Comparison of ENCODE assay signal across 9 cellular contexts in the genomic region with DNA sequence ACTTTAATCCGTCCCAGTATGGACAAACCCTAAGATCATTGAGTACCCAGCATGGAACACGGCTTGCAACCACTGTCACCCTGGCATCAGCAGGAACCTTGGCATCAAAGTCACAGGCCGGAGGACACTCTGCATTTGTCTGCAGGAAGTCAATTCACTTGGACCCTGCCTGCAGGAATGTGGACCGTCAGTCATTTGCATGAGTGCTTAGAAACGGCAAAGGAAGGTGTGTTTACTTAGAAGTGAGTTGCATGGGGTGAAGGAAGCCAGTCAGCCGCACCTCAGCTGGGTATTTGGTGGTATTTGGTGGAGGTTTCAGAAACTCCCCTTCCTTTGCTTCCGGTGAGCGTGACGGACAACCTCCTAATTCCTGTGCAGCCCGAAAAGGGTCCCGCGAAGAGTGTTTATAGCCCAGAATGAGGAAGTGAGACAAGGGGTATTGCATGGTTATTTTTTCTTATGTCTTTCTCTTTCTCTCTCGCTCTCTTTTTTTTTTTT. TPM values are rescaled to one million over a fixed set of nuclear protein-coding genes. Genes with fewer than 3 reads are reported as not detected.
DNase-seq lines count a peak whose midpoint lies in the region; ATAC-seq and TF ChIP-seq lines count a peak whose summit lies in the region.
"Had no signal": no experiment of that assay in that cellular context is flagged by ENCODE, and none has a peak within 500 bp of the region (broad histone marks: within the 10 kb centered on the region; RNA-seq: fewer than 3 reads in every experiment).

No MANE protein-coding gene starts in this region.

- no peaks in the 10 kb centered on the region for H3K4me1 ChIP-seq in endodermal cell (ENCODE audit: control insufficient read depth, insufficient read depth, low read length)
- no peaks in the 10 kb centered on the region for H3K4me1 ChIP-seq in BE2C

- DNase-seq in stimulated activated CD4-positive, alpha-beta T cell treated with anti-CD3 and anti-CD28 coated beads, Interleukin-12 subunit alpha, Interleukin-12 subunit beta, amount 100 ng/mL, for 48 hours (ENCODE audit: low read depth in 2 of 3, low spot score in 1 of 3): peak in 2 of 3 donors; percentile 43 to 44
- no peak for DNase-seq in stimulated activated CD4-positive, alpha-beta T cell treated with anti-CD3 and anti-CD28 coated beads, Interleukin-12 subunit alpha, Interleukin-12 subunit beta, amount 100 ng/mL, for 4 hours
- peak; percentile 61 for DNase-seq in T-helper 2 cell treated with Interferon-gamma antibody and Interleukin-4, amounts not matched to agents 5 μg/mL and 100 μg/mL, for 36 hours (ENCODE audit: low spot score)
- DNase-seq in endodermal cell (peak; percentile 75), NCI-H2171 treated with DMSO at 0.1 percent for 48 hours (lab: John Stamatoyannopoulos, UW) (no peak), mesothelial cell of epicardium (ENCODE audit: low spot score in 2 of 2, unreplicated experiment in 2 of 2) (no peak), BE2C (no peak)

- no peaks in the 10 kb centered on the region for H3K9me3 ChIP-seq in endodermal cell (ENCODE audit: control insufficient read depth, low read length)
- H3K9me3 ChIP-seq in BE2C: no peaks in the 10 kb centered on the region

- no peak for TF ChIP-seq CTCF in endodermal cell (conservative IDR thresholded peaks at IDR 0.05)
- TF ChIP-seq CTCF in mesothelial cell of epicardium (IDR thresholded peaks at IDR 0.05; ENCODE audit: unreplicated experiment): no peak
- no peak for TF ChIP-seq CTCF in BE2C (IDR thresholded peaks at IDR 0.05; ENCODE audit: low read depth, low read length)

- peak overlapping the region; percentile 92 for H3K27ac Mint-ChIP-seq in T-helper 2 cell treated with Interferon-gamma antibody and Interleukin-4, amounts not matched to agents 5 μg/mL and 100 μg/mL, for 36 hours
- H3K27ac Mint-ChIP-seq in endodermal cell (peak overlapping the region; percentile 87), mesothelial cell of epicardium (no peak overlapping the region)

- H3K36me3 Mint-ChIP-seq in T-helper 2 cell treated with Interferon-gamma antibody and Interleukin-4, amounts not matched to agents 5 μg/mL and 100 μg/mL, for 36 hours (ENCODE audit: low read depth): peaks cover 49% of the 10 kb centered on the region
- H3K36me3 Mint-ChIP-seq in endodermal cell (ENCODE audit: low read depth): no peaks in the 10 kb centered on the region
- no peaks in the 10 kb centered on the region for H3K36me3 Mint-ChIP-seq in mesothelial cell of epicardium

- H3K9me3 Mint-ChIP-seq in T-helper 2 cell treated with Interferon-gamma antibody and Interleukin-4, amounts not matched to agents 5 μg/mL and 100 μg/mL, for 36 hours: peaks cover 15% of the 10 kb centered on the region
- H3K9me3 Mint-ChIP-seq in endodermal cell: peaks cover 2% of the 10 kb centered on the region
- H3K9me3 Mint-ChIP-seq in mesothelial cell of epicardium: peaks cover 24% of the 10 kb centered on the region

- H3K4me3 ChIP-seq in endodermal cell (ENCODE audit: low read length) (no peak overlapping the region), BE2C (ENCODE audit: low read depth, low read length) (no peak overlapping the region)

- no peaks in the 10 kb centered on the region for H3K27me3 ChIP-seq in endodermal cell (ENCODE audit: control insufficient read depth, insufficient read depth, low read length, poor library complexity, severe bottlenecking)
- H3K27me3 ChIP-seq in BE2C: no peaks in the 10 kb centered on the region

- no peak overlapping the region for H3K27ac ChIP-seq in endodermal cell (ENCODE audit: low read depth, low read length)

- peak overlapping the region; percentile 82 for H3K4me3 Mint-ChIP-seq in T-helper 2 cell treated with Interferon-gamma antibody and Interleukin-4, amounts not matched to agents 5 μg/mL and 100 μg/mL, for 36 hours
- peak overlapping the region; percentile 14 for H3K4me3 Mint-ChIP-seq in endodermal cell
- no peak overlapping the region for H3K4me3 Mint-ChIP-seq in mesothelial cell of epicardium

- no peaks in the 10 kb centered on the region for H3K27me3 Mint-ChIP-seq in T-helper 2 cell treated with Interferon-gamma antibody and Interleukin-4, amounts not matched to agents 5 μg/mL and 100 μg/mL, for 36 hours (ENCODE audit: low read depth)
- H3K27me3 Mint-ChIP-seq in endodermal cell (ENCODE audit: insufficient read depth): no peaks in the 10 kb centered on the region
- H3K27me3 Mint-ChIP-seq in mesothelial cell of epicardium (ENCODE audit: low read depth): peaks cover 1% of the 10 kb centered on the region

- H3K9ac ChIP-seq in endodermal cell (ENCODE audit: extremely low read depth, low read length, poor library complexity, severe bottlenecking): no peak overlapping the region

- H3K36me3 ChIP-seq in endodermal cell (ENCODE audit: control insufficient read depth, insufficient read depth, low read length) (no peaks in the 10 kb centered on the region), BE2C (no peaks in the 10 kb centered on the region)

- peak; percentile 84 for ATAC-seq in HG03103 (IDR thresholded peaks at IDR 0.05; ENCODE audit: low read depth, unreplicated experiment)

- H3K4me1 Mint-ChIP-seq in T-helper 2 cell treated with Interferon-gamma antibody and Interleukin-4, amounts not matched to agents 5 μg/mL and 100 μg/mL, for 36 hours (ENCODE audit: low read depth): peaks cover 42% of the 10 kb centered on the region
- H3K4me1 Mint-ChIP-seq in endodermal cell (peaks cover 5% of the 10 kb centered on the region), mesothelial cell of epicardium (no peaks in the 10 kb centered on the region)

- 57 to 71% methylated on average over 3 to 9 of the region's 13 CpGs for WGBS in endodermal cell (ENCODE audit: insufficient coverage in 1 of 2, insufficient read length in 1 of 2), 2 experiments

RNA-seq across cellular contexts. Expression of gene P2RY8, which starts 15.5 kb away (rescaled TPM):
- total RNA-seq in endodermal cell (not detected), mesothelial cell of epicardium (not detected in 3 replicates)
- 0.07 TPM for polyA plus RNA-seq in endodermal cell (2013, experiment 1 of 2)
- polyA plus RNA-seq in endodermal cell (2013, experiment 2 of 2): 0.04 TPM
- polyA plus RNA-seq in BE2C (2012; ENCODE audit: insufficient read depth, insufficient read length, low read depth): not detected
- polyA plus RNA-seq: BJ had no signal

Comparison
In these comparisons a context has a peak if more than half of its experiments do, and no peak if none do; other contexts are left out.
1. DNase-seq: peak in stimulated activated CD4-positive, alpha-beta T cell treated with anti-CD3 and anti-CD28 coated beads, Interleukin-12 subunit alpha, Interleukin-12 subunit beta, amount 100 ng/mL, for 48 hours (2 of 3), T-helper 2 cell treated with Interferon-gamma antibody and Interleukin-4, amounts not matched to agents 5 μg/mL and 100 μg/mL, for 36 hours (single experiment) and endodermal cell (single experiment); none in stimulated activated CD4-positive, alpha-beta T cell treated with anti-CD3 and anti-CD28 coated beads, Interleukin-12 subunit alpha, Interleukin-12 subunit beta, amount 100 ng/mL, for 4 hours (single experiment), NCI-H2171 treated with DMSO at 0.1 percent for 48 hours (single experiment), mesothelial cell of epicardium (0 of 2) and BE2C (single experiment).